ENCODE assay signal across 25 cellular contexts in genomic region chr17:39081851-39082250, GRCh38.
A peak's percentile ranks its signal among the peaks of the same experiment; 100 is the strongest.
DNase-seq lines count a peak whose midpoint lies in the region; ATAC-seq and TF ChIP-seq lines count a peak whose summit lies in the region.
"Had no signal": no experiment of that assay in that cellular context is flagged by ENCODE, and none has a peak within 500 bp of the region (broad histone marks: within the 10 kb centered on the region; RNA-seq: fewer than 3 reads in every experiment).

No MANE protein-coding gene starts in this region.

- H3K27ac ChIP-seq in HEK293 (ENCODE audit: extremely low read depth, low read depth, low read length), result peak overlapping the region; percentile 69; the same call in 1 of the 2 replicates
- peak overlapping the region; percentile 34 to 59 (median 51) for H3K27ac ChIP-seq in esophagus muscularis mucosa (replicated peaks in 1 of 4)
- peak overlapping the region; percentile 32 to 62 (median 46) for H3K27ac ChIP-seq in gastrocnemius medialis
- H3K27ac ChIP-seq: 22Rv1, cardiac muscle cell had no signal

- no peak for TF ChIP-seq EP300 in esophagus muscularis mucosa (IDR thresholded peaks at IDR 0.05)

- no peaks in the 10 kb centered on the region for H3K36me3 ChIP-seq in HEK293 (ENCODE audit: control insufficient read depth in 2 of 2, insufficient read depth in 1 of 2, low read length in 2 of 2)
- no peaks in the 10 kb centered on the region for H3K36me3 ChIP-seq in esophagus muscularis mucosa
- H3K36me3 ChIP-seq in gastrocnemius medialis, result no peaks in the 10 kb centered on the region
- H3K36me3 ChIP-seq: cardiac muscle cell had no signal

- intact Hi-C loops in esophagus muscularis mucosa (cut with DNase I), result no loop called here
- intact Hi-C loops in gastrocnemius medialis (cut with DNase I; ENCODE audit: low total_unique reads), result no loop called here
- intact Hi-C loops in left colon (cut with DNase I, micrococcal nuclease), result no loop called here

- DNase-seq in NCI-H1436 (lab: John Stamatoyannopoulos, UW), result peak; percentile 13
- DNase-seq in NCI-H1436 treated with DMSO at 0.1 percent for 48 hours (lab: John Stamatoyannopoulos, UW), result no peak
- DNase-seq in esophagus muscularis mucosa (ENCODE audit: extremely low spot score), result no peak
- no peak for DNase-seq in gastrocnemius medialis
- no peak for DNase-seq in NCI-H82 (lab: John Stamatoyannopoulos, UW)
- no peak for DNase-seq in left colon
- DNase-seq: activated CD4-positive, alpha-beta memory T cell treated with anti-CD3 and anti-CD28 coated beads, Interleukin-2, amount 10 ng/mL, durations not matched to agents 7 days and 5 days; aorta; CD4-positive, CD25-positive, alpha-beta regulatory T cell; effector CD8-positive, alpha-beta T cell; GDM1; islet precursor cell; naive thymus-derived CD8-positive, alpha-beta T cell; NCI-H1048; NCI-H1694 treated with DMSO at 0.1 percent for 48 hours; occipital lobe; SK-N-SH; stimulated activated naive CD4-positive, alpha-beta T cell had no signal

- WGBS in esophagus muscularis mucosa, result 90% methylated on average over 1 of the region's 1 CpG

- H3K9me3 ChIP-seq in HEK293 (ENCODE audit: control insufficient read depth, insufficient read depth, low read depth, low read length) (no peaks in the 10 kb centered on the region), esophagus muscularis mucosa (no peaks in the 10 kb centered on the region), gastrocnemius medialis (no peaks in the 10 kb centered on the region)
- H3K9me3 ChIP-seq: SK-N-SH had no signal

- POLR2A ChIA-PET in HEK293 (lab: Yijun Ruan, JAX), result interaction anchor here (0.6 to 1.4 kb wide), 2 partner anchors 45 to 71 kb away, joined by 3 to 4 read pairs; no protein-coding TSS in a partner anchor

- TF ChIP-seq POLR2A in esophagus muscularis mucosa (IDR thresholded peaks at IDR 0.05; ENCODE audit: low read depth) (no peak), gastrocnemius medialis (IDR thresholded peaks at IDR 0.05) (no peak)

- CTCF ChIA-PET in HEK293 (lab: Yijun Ruan, JAX), result interaction anchor here (0.6 to 1.5 kb wide), 2 partner anchors 71 to 91 kb away, joined by 3 to 5 read pairs; no protein-coding TSS in a partner anchor

- H3K4me1 ChIP-seq in HEK293 (ENCODE audit: control insufficient read depth, insufficient read depth, low read length), result peaks cover 15% of the 10 kb centered on the region
- H3K4me1 ChIP-seq in esophagus muscularis mucosa, result peaks cover 15 to 39% (median 29%) of the 10 kb centered on the region in 4 donors
- H3K4me1 ChIP-seq in gastrocnemius medialis, result peaks cover 10 to 19% of the 10 kb centered on the region in 2 donors

- ATAC-seq in gastrocnemius medialis (no peak), left colon (no peak), GM18907 (IDR thresholded peaks at IDR 0.05; ENCODE audit: unreplicated experiment) (no peak)
- ATAC-seq: HCT116; naive thymus-derived CD8-positive, alpha-beta T cell had no signal

- no peaks in the 10 kb centered on the region for H3K27me3 ChIP-seq in esophagus muscularis mucosa
- no peaks in the 10 kb centered on the region for H3K27me3 ChIP-seq in gastrocnemius medialis
- H3K27me3 ChIP-seq: cardiac muscle cell had no signal

- in situ Hi-C loops in gastrocnemius medialis (cut with MboI; ENCODE audit: low sequenced_read_pairs in 4 of 4), result no loop called here

- H3K4me3 ChIP-seq in HEK293 (ENCODE audit: low read depth, low read length) (no peak overlapping the region), esophagus muscularis mucosa (no peak overlapping the region), gastrocnemius medialis (no peak overlapping the region)
- H3K4me3 ChIP-seq: cardiac muscle cell, coronary artery, smooth muscle cell had no signal

- TF ChIP-seq CTCF in HEK293 (tag by site-specific recombination; IDR thresholded peaks at IDR 0.05) (no peak), esophagus muscularis mucosa (IDR thresholded peaks at IDR 0.05) (no peak), gastrocnemius medialis (IDR thresholded peaks at IDR 0.05 in 4 of 5, conservative IDR thresholded peaks at IDR 0.05 in 1 of 5) (no peak)

TF ChIP-seq in HEK293, 187 proteins besides CTCF, POLR2A, EP300 and RAD21:
- TF ChIP-seq ZSCAN4 (tag by site-specific recombination; IDR thresholded peaks at IDR 0.05) (no peak), ZNF140 (tag by site-specific recombination; IDR thresholded peaks at IDR 0.05) (no peak), GLIS1 (tag by site-specific recombination; IDR thresholded peaks at IDR 0.05) (peak; percentile 90), ZNF549 (tag by site-specific recombination; IDR thresholded peaks at IDR 0.05) (no peak), PRDM10 (tag by site-specific recombination; IDR thresholded peaks at IDR 0.05) (no peak), ZNF121 (tag by site-specific recombination; IDR thresholded peaks at IDR 0.05) (no peak), ZNF777 (tag by site-specific recombination; IDR thresholded peaks at IDR 0.05; ENCODE audit: borderline replicate concordance) (no peak)
